ENCODE assay signal across 9 cellular contexts in the genomic region with DNA sequence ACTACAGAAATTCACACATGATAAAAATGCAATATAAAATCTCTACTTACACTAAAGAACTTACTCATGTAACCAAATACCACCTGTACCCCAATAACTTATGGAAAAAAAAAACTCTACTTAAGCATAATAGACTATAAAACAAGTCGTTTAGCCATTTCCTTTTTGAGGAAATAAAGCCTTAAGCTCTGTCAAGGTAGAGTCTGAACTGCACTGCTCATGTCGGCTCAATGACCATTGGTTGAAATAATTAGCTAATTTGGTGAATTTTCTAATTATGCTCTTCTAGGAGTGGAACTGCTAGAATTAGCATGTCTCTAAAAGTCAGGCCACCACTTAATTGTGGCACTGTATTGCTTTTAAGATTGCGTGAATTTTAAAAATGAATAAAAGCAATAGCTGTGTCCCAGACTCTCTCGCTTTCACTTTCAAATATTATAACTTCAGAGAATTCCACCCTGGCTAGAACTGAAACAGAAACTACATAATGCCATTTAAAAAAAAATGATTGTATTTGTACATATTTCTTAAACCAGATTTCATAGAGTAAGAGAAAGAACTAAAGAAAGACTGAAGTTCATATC.
DNase-seq lines count a peak whose midpoint lies in the region; ATAC-seq and TF ChIP-seq lines count a peak whose summit lies in the region.
"Had no signal": no experiment of that assay in that cellular context is flagged by ENCODE, and none has a peak within 500 bp of the region (broad histone marks: within the 10 kb centered on the region; RNA-seq: fewer than 3 reads in every experiment).

No MANE protein-coding gene starts in this region.

- no peaks in the 10 kb centered on the region for H3K9me3 ChIP-seq in DND-41 (ENCODE audit: insufficient read depth, low read length, severe bottlenecking)
- H3K9me3 ChIP-seq in adipocyte (ENCODE audit: control insufficient read depth, low read length) = no peaks in the 10 kb centered on the region

- H3K4me1 ChIP-seq in DND-41 (ENCODE audit: insufficient read depth, low read length) = peaks cover 14% of the 10 kb centered on the region; the same call in 1 of the 2 replicates
- peaks cover 62% of the 10 kb centered on the region for H3K4me1 ChIP-seq in adipocyte (ENCODE audit: control insufficient read depth, insufficient read depth, low read length)

- peak overlapping the region; percentile 89 for H3K4me3 Mint-ChIP-seq in natural killer cell

- H3K36me3 ChIP-seq in DND-41 (ENCODE audit: insufficient read depth, low read length) (no peaks in the 10 kb centered on the region), adipocyte (ENCODE audit: control insufficient read depth, insufficient read depth, low read length, severe bottlenecking) (peaks cover 28% of the 10 kb centered on the region)

- H3K9me3 Mint-ChIP-seq in natural killer cell = no peaks in the 10 kb centered on the region

- H3K36me3 Mint-ChIP-seq in natural killer cell = no peaks in the 10 kb centered on the region

- no peaks in the 10 kb centered on the region for H3K27me3 Mint-ChIP-seq in natural killer cell (ENCODE audit: low read depth in 2 of 2)

- H3K27ac Mint-ChIP-seq in natural killer cell = peak overlapping the region; percentile 85 to 92

- H3K4me2 ChIP-seq in DND-41 (ENCODE audit: insufficient read depth, low read length) = peak overlapping the region; percentile 42; the same call in 1 of the 2 replicates

- H3K27ac ChIP-seq in DND-41 (ENCODE audit: low read length) = no peak overlapping the region

- TF ChIP-seq CTCF in DND-41 (IDR thresholded peaks at IDR 0.05; ENCODE audit: borderline replicate concordance, extremely low read depth, low read length, poor library complexity, severe bottlenecking) (no peak), natural killer cell (IDR thresholded peaks at IDR 0.05) (no peak)

- H3K4me3 ChIP-seq in DND-41 (ENCODE audit: low read depth in 1 of 2, low read length in 2 of 2) (peak overlapping the region in 1 of 2 experiments; percentile 2; a peak in 1 of 4 replicates), adipocyte (ENCODE audit: low read length) (peak overlapping the region; percentile 77)

- DNase-seq in DND-41 (no peak), adipocyte (ENCODE audit: low read depth) (peak; percentile 60), natural killer cell (no peak), hippocampal formation (lab: John Stamatoyannopoulos, UW) (no peak), activated gamma-delta T cell treated with Interleukin-2 at 50 U/mL for 16 hours (no peak)

- H3K9ac ChIP-seq in DND-41 (ENCODE audit: low read depth, low read length) (no peak overlapping the region), adipocyte (ENCODE audit: low read length) (peak overlapping the region; percentile 89)

- no peak overlapping the region for H2AFZ ChIP-seq in DND-41 (ENCODE audit: low read depth, low read length)

- ATAC-seq in DND-41 (ENCODE audit: insufficient read depth, low read depth) (peak; percentile 76), HG02973 (IDR thresholded peaks at IDR 0.05; ENCODE audit: unreplicated experiment) (peak; percentile 66), natural killer cell (peak; percentile 40 to 60 (median 44)), HG03520 (IDR thresholded peaks at IDR 0.05; ENCODE audit: unreplicated experiment) (no peak), GM19463 (IDR thresholded peaks at IDR 0.05; ENCODE audit: unreplicated experiment) (no peak)
- ATAC-seq: Panc1 had no signal

- no peaks in the 10 kb centered on the region for H4K20me1 ChIP-seq in DND-41 (ENCODE audit: insufficient read depth, low read length)

- intact Hi-C loops in natural killer cell (cut with micrococcal nuclease) = no loop called here

- peaks cover 47 to 48% of the 10 kb centered on the region in 2 donors for H3K4me1 Mint-ChIP-seq in natural killer cell

- H3K79me2 ChIP-seq in DND-41 (ENCODE audit: insufficient read depth, low read length) = no peaks in the 10 kb centered on the region

- peaks cover 6% of the 10 kb centered on the region for H3K27me3 ChIP-seq in DND-41 (ENCODE audit: insufficient read depth, low read length, poor library complexity)
- no peaks in the 10 kb centered on the region for H3K27me3 ChIP-seq in adipocyte (replicated peaks; ENCODE audit: control insufficient read depth, insufficient read depth, low read length)

Comparison
In these comparisons a context has a peak if more than half of its experiments do, and no peak if none do; other contexts are left out.
1. ATAC-seq: peak in DND-41 (single experiment), HG02973 (single experiment) and natural killer cell (3 of 3); none in HG03520 (single experiment) and GM19463 (single experiment).